ENCODE assay signal across 9 cellular contexts in the genomic region with DNA sequence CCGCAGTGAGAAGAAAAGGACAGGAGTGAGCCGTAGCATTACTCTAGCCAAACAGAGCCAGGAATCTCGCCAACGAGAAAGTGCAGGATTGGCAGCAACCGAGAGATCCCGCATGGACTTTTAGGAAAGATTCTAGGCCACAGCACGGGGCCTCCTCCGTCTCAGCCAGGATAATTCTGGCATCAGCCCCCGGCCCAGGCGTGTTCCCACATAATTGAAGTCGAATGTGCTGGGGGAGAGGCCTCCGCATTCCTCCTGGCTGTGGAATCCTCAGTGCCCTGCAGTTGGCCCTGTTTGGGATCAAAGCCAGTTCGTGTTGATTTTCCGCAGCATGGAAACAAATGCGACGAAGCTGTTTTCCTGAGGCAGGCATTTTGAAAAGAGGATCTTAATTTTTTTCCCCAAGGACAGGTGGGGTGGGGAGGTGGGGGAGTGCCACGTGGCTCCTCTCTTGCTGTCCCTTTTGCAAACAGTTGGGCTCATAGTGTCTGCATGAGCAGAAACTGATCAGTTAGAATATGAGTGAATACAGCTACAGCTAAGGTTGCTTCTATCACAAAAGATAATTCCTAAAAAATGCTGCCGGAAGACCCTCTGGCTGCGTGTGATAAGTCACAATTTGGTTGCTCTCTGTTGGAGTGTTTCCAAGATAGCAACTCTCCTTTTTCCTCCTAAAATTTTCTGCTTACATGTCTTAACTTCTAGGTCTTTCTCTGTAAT. TPM values are rescaled to one million over a fixed set of nuclear protein-coding genes. Genes with fewer than 3 reads are reported as not detected.
DNase-seq lines count a peak whose midpoint lies in the region; ATAC-seq and TF ChIP-seq lines count a peak whose summit lies in the region.
"Had no signal": no experiment of that assay in that cellular context is flagged by ENCODE, and none has a peak within 500 bp of the region (broad histone marks: within the 10 kb centered on the region; RNA-seq: fewer than 3 reads in every experiment).

No MANE protein-coding gene starts in this region.

- H3K36me3 ChIP-seq in GM23248 (ENCODE audit: low read depth), result no peaks in the 10 kb centered on the region
- no peaks in the 10 kb centered on the region for H3K36me3 ChIP-seq in Karpas-422 (ENCODE audit: insufficient read depth, low read length)

- H3K9me3 ChIP-seq in GM23248 (ENCODE audit: low read depth) (no peaks in the 10 kb centered on the region), Karpas-422 (ENCODE audit: low read length) (no peaks in the 10 kb centered on the region)

- peak overlapping the region; percentile 66 for H3K9ac ChIP-seq in GM23248
- no peak overlapping the region for H3K9ac ChIP-seq in Karpas-422 (ENCODE audit: low read length)

- H3K4me1 Mint-ChIP-seq in chondrocyte (ENCODE audit: low read depth), result peaks cover 21% of the 10 kb centered on the region

- H3K79me2 ChIP-seq in GM23248 (ENCODE audit: insufficient read depth) (no peaks in the 10 kb centered on the region), Karpas-422 (ENCODE audit: low read length) (no peaks in the 10 kb centered on the region)

- H3K4me3 ChIP-seq in GM23248 (peak overlapping the region; percentile 18; the same call in 1 of the 2 replicates), Karpas-422 (ENCODE audit: low read length) (no peak overlapping the region)

- H3K4me1 ChIP-seq in GM23248 (ENCODE audit: insufficient read depth), result peaks cover 18% of the 10 kb centered on the region
- no peaks in the 10 kb centered on the region for H3K4me1 ChIP-seq in Karpas-422 (ENCODE audit: low read length)

- in situ Hi-C loops in GM23248 (cut with MboI), result no loop called here

- peak overlapping the region; percentile 89 for H3K27ac Mint-ChIP-seq in chondrocyte (ENCODE audit: unreplicated experiment)
- no peak overlapping the region for H3K27ac Mint-ChIP-seq in activated naive CD4-positive, alpha-beta T cell treated with anti-CD3 and anti-CD28 coated beads, Interleukin-2, amount 50 U/mL, for 72 hours

- H2AFZ ChIP-seq in GM23248 (peak overlapping the region; percentile 81), Karpas-422 (ENCODE audit: low read length) (no peak overlapping the region)

- H3K36me3 Mint-ChIP-seq in chondrocyte (ENCODE audit: low read depth), result peaks cover 3% of the 10 kb centered on the region
- H3K36me3 Mint-ChIP-seq in activated naive CD4-positive, alpha-beta T cell treated with anti-CD3 and anti-CD28 coated beads, Interleukin-2, amount 50 U/mL, for 72 hours, result no peaks in the 10 kb centered on the region

- no peaks in the 10 kb centered on the region for H3K27me3 ChIP-seq in GM23248 (replicated peaks; ENCODE audit: insufficient read depth)
- H3K27me3 ChIP-seq in Karpas-422 (ENCODE audit: low read length), result no peaks in the 10 kb centered on the region

- H3K27ac ChIP-seq in GM23248 (peak overlapping the region; percentile 66), Karpas-422 (ENCODE audit: low read length) (no peak overlapping the region)

- peak overlapping the region; percentile 47 for H3K4me3 Mint-ChIP-seq in chondrocyte (ENCODE audit: unreplicated experiment)

- H3K4me2 ChIP-seq in GM23248 (ENCODE audit: unreplicated experiment), result peak overlapping the region; percentile 49
- H3K4me2 ChIP-seq in Karpas-422 (ENCODE audit: low read depth, low read length, poor library complexity, severe bottlenecking), result no peak overlapping the region

- ATAC-seq in sciatic nerve (peak; percentile 92), HG02885 (IDR thresholded peaks at IDR 0.05; ENCODE audit: poor library complexity, unreplicated experiment) (no peak)
- no peak for ATAC-seq in activated naive CD4-positive, alpha-beta T cell treated with anti-CD3 and anti-CD28 coated beads, Interleukin-2, amount 50 U/mL, for 72 hours

- no peaks in the 10 kb centered on the region for H3K9me2 ChIP-seq in GM23248 (ENCODE audit: insufficient read depth)
- H3K9me2 ChIP-seq in Karpas-422 (replicated peaks; ENCODE audit: insufficient read depth, low read length), result no peaks in the 10 kb centered on the region

- intact Hi-C loops in sciatic nerve (cut with DNase I), result no loop called here

- peaks cover 10% of the 10 kb centered on the region for H3F3A ChIP-seq in GM23248 (ENCODE audit: insufficient read depth)

- no peak for TF ChIP-seq CTCF in chondrocyte (IDR thresholded peaks at IDR 0.05)

- DNase-seq in GM23248 (peak; percentile 74), chondrocyte (ENCODE audit: low spot score) (no peak), inferior parietal cortex (ENCODE audit: extremely low spot score) (peak; percentile 45), sciatic nerve (ENCODE audit: low spot score) (peak; percentile 84), Karpas-422 (no peak)
- DNase-seq in activated naive CD4-positive, alpha-beta T cell treated with anti-CD3 and anti-CD28 coated beads, Interleukin-2, amount 50 U/mL, for 72 hours (ENCODE audit: low spot score in 2 of 2), result no peak
- DNase-seq in activated naive CD4-positive, alpha-beta T cell (lab: John Stamatoyannopoulos, UW), result no peak
- DNase-seq: activated effector memory CD4-positive, alpha-beta T cell treated with Interleukin-2 at 50 U/mL for 16 hours had no signal

- H4K20me1 ChIP-seq in GM23248 (ENCODE audit: insufficient read depth), result no peaks in the 10 kb centered on the region
- no peaks in the 10 kb centered on the region for H4K20me1 ChIP-seq in Karpas-422 (ENCODE audit: insufficient read depth, low read depth, low read length)

- no peaks in the 10 kb centered on the region for H3K9me3 Mint-ChIP-seq in chondrocyte (ENCODE audit: low read depth)
- no peaks in the 10 kb centered on the region for H3K9me3 Mint-ChIP-seq in activated naive CD4-positive, alpha-beta T cell treated with anti-CD3 and anti-CD28 coated beads, Interleukin-2, amount 50 U/mL, for 72 hours

- no peaks in the 10 kb centered on the region for H3K27me3 Mint-ChIP-seq in chondrocyte (ENCODE audit: low read depth)

- 8 to 9% methylated on average over 19 of the region's 19 CpGs for WGBS in GM23248 (ENCODE audit: low coverage in 1 of 2, low lambda C conversion rate in 2 of 2, missing lambda C conversion rate in 2 of 2), 2 experiments

RNA-seq across cellular contexts. Expression of a gene that starts 37.3 kb away (rescaled TPM):
- total RNA-seq in GM23248 (2014; rRNA removed; shearing (Covaris generic)), result 15.0 and 19.2 TPM in 2 replicates
- polyA plus RNA-seq in GM23248 (2016; fragmentation: Nextera tagmentation; extraction: Ambion mirVana), result 46.2 and 56.4 TPM in 2 replicates
- 63.7 to 66.8 TPM (median 66.1 TPM) in 3 replicates for total RNA-seq in chondrocyte
- total RNA-seq in sciatic nerve, result 105 TPM
- total RNA-seq in activated naive CD4-positive, alpha-beta T cell treated with anti-CD3 and anti-CD28 coated beads, Interleukin-2, amount 50 U/mL, for 72 hours, result 10 to 100 TPM; 51.6 to 63.3 TPM
- total RNA-seq in Karpas-422 (2014; rRNA removed; shearing (Covaris generic); ENCODE audit: low replicate concordance), result 33.3 and 50.6 TPM in 2 replicates

RNA-seq across cellular contexts. Expression of a gene that starts 49.4 kb away (rescaled TPM):
- total RNA-seq in GM23248 (2014; rRNA removed; shearing (Covaris generic)), result 13.7 and 14.7 TPM in 2 replicates
- 17.0 and 18.7 TPM in 2 replicates for polyA plus RNA-seq in GM23248 (2016; fragmentation: Nextera tagmentation; extraction: Ambion mirVana)
- total RNA-seq in chondrocyte (15.3 to 17.3 TPM (median 15.4 TPM) in 3 replicates), sciatic nerve (19.7 TPM)
- total RNA-seq in activated naive CD4-positive, alpha-beta T cell treated with anti-CD3 and anti-CD28 coated beads, Interleukin-2, amount 50 U/mL, for 72 hours, result 10 to 100 TPM; 17.1 to 18.8 TPM
- total RNA-seq in Karpas-422 (2014; rRNA removed; shearing (Covaris generic); ENCODE audit: low replicate concordance), result 14.6 and 17.6 TPM in 2 replicates

RNA-seq across cellular contexts. Expression of a gene that starts 49.5 kb away (rescaled TPM):
- 10.0 and 12.0 TPM in 2 replicates for total RNA-seq in GM23248 (2014; rRNA removed; shearing (Covaris generic))
- polyA plus RNA-seq in GM23248 (2016; fragmentation: Nextera tagmentation; extraction: Ambion mirVana), result 7.4 and 7.6 TPM in 2 replicates
- total RNA-seq in chondrocyte (13.0 to 19.6 TPM (median 13.0 TPM) in 3 replicates), sciatic nerve (26.3 TPM)
- 10 to 100 TPM; 23.3 to 31.4 TPM for total RNA-seq in activated naive CD4-positive, alpha-beta T cell treated with anti-CD3 and anti-CD28 coated beads, Interleukin-2, amount 50 U/mL, for 72 hours
- 36.9 and 38.9 TPM in 2 replicates for total RNA-seq in Karpas-422 (2014; rRNA removed; shearing (Covaris generic); ENCODE audit: low replicate concordance)

Comparison
In these comparisons a context has a peak if more than half of its experiments do, and no peak if none do; other contexts are left out.
1. DNase-seq: peak in GM23248 (single experiment), inferior parietal cortex (single experiment) and sciatic nerve (single experiment); none in chondrocyte (single experiment), activated naive CD4-positive, alpha-beta T cell treated with anti-CD3 and anti-CD28 coated beads, Interleukin-2, amount 50 U/mL, for 72 hours (0 of 2), Karpas-422 (single experiment) and activated naive CD4-positive, alpha-beta T cell (0 of 4).